ENCODE assay signal across 9 cellular contexts in the genomic region with DNA sequence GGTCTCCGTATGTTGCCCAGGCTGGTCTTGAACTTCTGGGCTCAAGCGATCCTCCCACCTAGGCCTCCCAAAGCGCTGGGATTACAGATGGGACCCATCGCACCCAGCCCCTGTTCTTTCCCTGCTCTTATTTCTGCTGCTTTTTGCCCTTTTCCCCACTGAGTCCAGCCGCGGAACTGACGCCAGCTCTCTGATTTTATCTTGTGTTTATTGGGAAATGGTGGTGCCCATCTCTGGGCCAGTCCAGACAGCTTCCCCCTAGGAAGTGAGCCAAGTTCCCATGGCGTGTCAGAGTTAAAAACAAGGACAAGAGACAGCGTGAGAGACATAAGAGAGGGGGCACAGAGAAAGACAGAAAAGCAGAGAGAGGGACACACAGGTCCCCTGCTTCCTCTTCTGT. TPM values are rescaled to one million over a fixed set of nuclear protein-coding genes. Genes with fewer than 3 reads are reported as not detected.
"Had no signal": no experiment of that assay in that cellular context is flagged by ENCODE, and none has a peak within 500 bp of the region (broad histone marks: within the 10 kb centered on the region; RNA-seq: fewer than 3 reads in every experiment).

No MANE protein-coding gene starts in this region.

RNA-seq across cellular contexts. Expression of gene SPDYE2B, which starts 19.5 kb away (rescaled TPM):
- total RNA-seq: activated naive CD8-positive, alpha-beta T cell treated with anti-CD3 and anti-CD28 coated beads for 36 hours; activated T-helper 17 cell treated with anti-CD3 and anti-CD28 coated beads, Interleukin-2, amount 50 U/mL, for 72 hours; NCI-H460; PC-9; RPMI7951; SJSA1; T-helper 17 cell; WTC11 had no signal
- polyA plus RNA-seq: adipose tissue had no signal
